Comparison of ENCODE assay signal across 26 cellular contexts in the genomic region with DNA sequence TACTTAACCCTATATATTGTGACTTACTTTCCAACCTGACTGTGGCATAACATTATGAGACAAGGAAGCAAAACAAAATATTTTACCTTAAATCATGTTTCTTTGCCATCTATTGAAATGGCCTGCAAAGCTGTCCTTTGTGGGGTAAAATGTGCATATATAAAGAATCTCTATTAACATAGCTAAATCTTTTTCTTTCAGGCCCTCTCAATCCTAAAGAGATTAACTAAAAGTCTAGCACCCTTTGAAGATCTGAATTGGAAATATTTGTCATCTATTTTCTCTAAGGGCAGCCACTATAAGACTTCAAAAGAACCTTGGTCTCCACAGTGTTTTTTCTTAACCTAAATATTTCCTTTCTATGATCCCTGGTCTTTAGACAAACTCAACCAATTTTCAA. TPM values are rescaled to one million over a fixed set of nuclear protein-coding genes. Genes with fewer than 3 reads are reported as not detected.
"Had no signal": no experiment of that assay in that cellular context is flagged by ENCODE, and none has a peak within 500 bp of the region (broad histone marks: within the 10 kb centered on the region; RNA-seq: fewer than 3 reads in every experiment).

No MANE protein-coding gene starts in this region.

- H3K27me3 ChIP-seq: SJSA1 had no signal

- ATAC-seq: K562 had no signal

- H3K9ac ChIP-seq: KMS-11 had no signal

- H3K9me3 Mint-ChIP-seq: IgD-negative memory B cell had no signal

- H3K4me1 ChIP-seq: SJSA1 had no signal

- H3K4me3 Mint-ChIP-seq: IgD-negative memory B cell had no signal

- DNase-seq: Kasumi-1, MM.1S, MV-4-11, NCI-H1048, NCI-H1105, NCI-H1417, NCI-H146, NCI-H1694 treated with DMSO at 0.1 percent for 48 hours, NCI-H1930, NCI-H2081, NCI-H2107, NCI-H2227 treated with DMSO at 0.1 percent for 48 hours, NCI-H524, NCI-H526 treated with DMSO at 0.1 percent for 48 hours, NCI-H748 treated with DMSO at 0.1 percent for 48 hours, Right ventricle myocardium superior, RPMI8226, SIG-M5, SW 1271, T-helper 1 cell had no signal

- H3K9me3 ChIP-seq: SJSA1 had no signal

- H3K36me3 Mint-ChIP-seq: IgD-negative memory B cell had no signal

- H3K27ac ChIP-seq: HL-60, SJSA1, SK-N-MC had no signal

- H3K36me3 ChIP-seq: SJSA1 had no signal

- H3K4me3 ChIP-seq: K562, SJSA1, SK-N-MC had no signal

RNA-seq across cellular contexts. Expression of gene UNC13B, which starts 5.0 kb away (rescaled TPM):
- polyA plus RNA-seq: IgD-negative memory B cell had no signal
